8 cellular contexts compared by ENCODE assay signal in the genomic region with DNA sequence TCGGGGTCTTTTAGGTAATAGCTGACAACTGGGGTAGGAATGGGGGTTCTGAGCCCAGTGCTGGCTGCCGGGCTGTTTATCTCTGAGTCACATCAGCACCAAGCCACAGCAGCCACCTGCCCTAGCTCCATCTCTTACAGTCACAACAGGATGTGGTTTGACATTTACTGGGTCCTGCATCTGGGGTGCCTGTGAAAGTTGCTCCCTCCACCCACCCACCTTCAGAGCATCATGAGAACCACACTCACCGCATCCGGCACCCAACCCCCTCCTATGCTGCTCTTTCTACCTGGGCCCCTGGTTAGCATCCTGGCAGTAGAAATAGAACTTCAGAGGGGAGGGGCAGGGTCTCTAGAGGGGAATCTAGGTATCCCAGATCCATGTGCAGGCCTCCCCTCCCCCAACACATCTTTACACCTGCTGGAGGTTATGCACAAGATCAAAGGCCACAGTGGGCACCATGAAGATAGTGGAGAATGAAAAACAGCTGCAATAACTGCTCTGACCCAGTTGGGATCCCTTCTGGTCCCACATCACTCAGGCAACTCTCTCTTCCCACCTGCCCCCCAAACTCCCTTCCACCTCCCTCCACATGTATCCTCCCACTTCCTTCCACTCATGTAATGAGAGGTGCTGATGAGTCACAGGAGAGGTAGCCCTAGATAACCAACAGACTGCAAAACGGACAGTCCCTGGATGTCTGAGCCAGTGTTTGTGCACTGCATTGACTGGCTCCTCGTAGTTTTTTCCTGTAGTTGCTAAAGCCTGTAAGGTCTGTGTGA. TPM values are rescaled to one million over a fixed set of nuclear protein-coding genes. Genes with fewer than 3 reads are reported as not detected.
DNase-seq lines count a peak whose midpoint lies in the region; ATAC-seq and TF ChIP-seq lines count a peak whose summit lies in the region.

No MANE protein-coding gene starts in this region.

- peak overlapping the region in 1 of 7 donors; percentile 91 for H3K27ac Mint-ChIP-seq in CD14-positive monocyte

- H3K36me3 ChIP-seq in mucosa of rectum (ENCODE audit: control insufficient read depth in 2 of 2, insufficient read depth in 2 of 2, low read length in 2 of 2) (no peaks in the 10 kb centered on the region), aorta (ENCODE audit: control insufficient read depth in 1 of 2, insufficient read depth in 2 of 2, low read length in 1 of 2) (no peaks in the 10 kb centered on the region)

- H3K27ac ChIP-seq in mucosa of rectum (ENCODE audit: low read depth in 2 of 2, low read length in 2 of 2) (peak overlapping the region; percentile 46 to 73), aorta (ENCODE audit: low read depth in 1 of 2, low read length in 2 of 2) (no peak overlapping the region)

- peak; percentile 84 for ATAC-seq in GM21737 (IDR thresholded peaks at IDR 0.05; ENCODE audit: unreplicated experiment)
- peak; percentile 21 for ATAC-seq in aorta (ENCODE audit: low FRiP score)

- H3K27me3 ChIP-seq in mucosa of rectum (ENCODE audit: control insufficient read depth in 2 of 2, insufficient read depth in 2 of 2, low read length in 2 of 2) (peaks cover 0 to 2% of the 10 kb centered on the region in 2 donors), aorta (ENCODE audit: control insufficient read depth in 1 of 2, insufficient read depth in 2 of 2, low read length in 1 of 2) (no peaks in the 10 kb centered on the region)

- TF ChIP-seq CTCF in GM10266 (IDR thresholded peaks at IDR 0.05; ENCODE audit: control insufficient read depth, insufficient read depth, low read depth, missing control alignments) (no peak), NB4 (IDR thresholded peaks at IDR 0.05; ENCODE audit: low read depth, low read length) (no peak), CD14-positive monocyte (IDR thresholded peaks at IDR 0.05) (no peak)

- no peak for TF ChIP-seq POLR2A in NB4 (IDR thresholded peaks at IDR 0.05; ENCODE audit: extremely low read depth, insufficient read length)

- DNase-seq in GM10266 (ENCODE audit: extremely low spot score) (peak; percentile 80), NB4 (ENCODE audit: low read depth) (peak; percentile 54), aorta (peak in 1 of 2 donors; percentile 65), CD14-positive monocyte (ENCODE audit: low spot score) (no peak), 8988T (no peak)
- peak; percentile 92 to 95 for DNase-seq in activated T-helper 1 cell treated with anti-CD3 and anti-CD28 coated beads, Interleukin-2, amount 50 U/mL, for 16 hours (ENCODE audit: low read depth in 1 of 2, low spot score in 1 of 2)

- intact Hi-C loops in aorta (cut with DNase I) (no loop called here), CD14-positive monocyte (cut with micrococcal nuclease) (no loop called here)

- H3K4me1 Mint-ChIP-seq in CD14-positive monocyte: peaks cover 2% of the 10 kb centered on the region

- WGBS in aorta, 2 donors: 71% methylated on average over 6 of the region's 6 CpGs

- H3K27me3 Mint-ChIP-seq in CD14-positive monocyte (ENCODE audit: low read depth in 3 of 3): peaks cover 6 to 17% (median 7%) of the 10 kb centered on the region in 3 donors

- H3K4me1 ChIP-seq in mucosa of rectum (ENCODE audit: control insufficient read depth in 2 of 2, insufficient read depth in 2 of 2, low read length in 2 of 2) (peaks cover 0 to 3% of the 10 kb centered on the region in 2 donors), aorta (ENCODE audit: control insufficient read depth in 1 of 2, insufficient read depth in 2 of 2, low read length in 2 of 2) (no peaks in the 10 kb centered on the region)

- H3K4me3 ChIP-seq in NB4 (ENCODE audit: low read depth, low read length) (no peak overlapping the region), mucosa of rectum (ENCODE audit: low read length in 2 of 2) (no peak overlapping the region), aorta (ENCODE audit: low read length in 2 of 2) (no peak overlapping the region)

- no peaks in the 10 kb centered on the region for H3K9me3 Mint-ChIP-seq in CD14-positive monocyte

- H3K9me3 ChIP-seq in mucosa of rectum (ENCODE audit: control insufficient read depth in 2 of 2, low read length in 2 of 2): no peaks in the 10 kb centered on the region
- H3K9me3 ChIP-seq in aorta (ENCODE audit: control insufficient read depth, low read length): no peaks in the 10 kb centered on the region

- no peaks in the 10 kb centered on the region for H3K36me3 Mint-ChIP-seq in CD14-positive monocyte

- no peak overlapping the region for H3K9ac ChIP-seq in mucosa of rectum (ENCODE audit: low read depth in 1 of 2, low read length in 2 of 2)

- H3K4me3 Mint-ChIP-seq in CD14-positive monocyte: no peak overlapping the region

RNA-seq across cellular contexts. Expression of gene PRSS2, which starts 38.2 kb away (rescaled TPM):
- 10 to 100 TPM in 1 of 2 donors, 1 to 10 TPM in 1; 9.3 to 12.0 TPM for total RNA-seq in aorta
- polyA plus RNA-seq in aorta: 10 to 100 TPM; 19.1 to 24.4 TPM
- polyA plus RNA-seq in CD14-positive monocyte: not detected

RNA-seq across cellular contexts. Expression of gene EPHB6, which starts 45.9 kb away (rescaled TPM):
- total RNA-seq in aorta: 10 to 100 TPM; 11.6 to 17.7 TPM
- polyA plus RNA-seq in aorta: 100 to 1,000 TPM in 1 of 2 donors, 10 to 100 TPM in 1; 12.1 to 125 TPM
- 1 to 10 TPM; 7.9 to 9.3 TPM for polyA plus RNA-seq in CD14-positive monocyte

RNA-seq across cellular contexts. Expression of gene PRSS1, which starts 59.7 kb away (rescaled TPM):
- total RNA-seq in aorta: 1 to 10 TPM; 5.6 to 6.3 TPM
- polyA plus RNA-seq in aorta (10 to 100 TPM in 1 of 2 donors, 1 to 10 TPM in 1; 8.7 to 19.9 TPM), CD14-positive monocyte (not detected)

Comparison
In these comparisons a context has a peak if more than half of its experiments do, and no peak if none do; other contexts are left out.
1. DNase-seq: peak in GM10266 (single experiment), NB4 (single experiment) and activated T-helper 1 cell treated with anti-CD3 and anti-CD28 coated beads, Interleukin-2, amount 50 U/mL, for 16 hours (2 of 2); none in CD14-positive monocyte (single experiment) and 8988T (single experiment).
2. H3K27ac ChIP-seq: peak in mucosa of rectum (2 of 2); none in aorta (0 of 2).
3. RNA of gene PRSS2, which starts 38.2 kb away (polyA plus RNA-seq): 19.1 to 24.4 TPM in aorta; not detected in CD14-positive monocyte; every median in the first group is over 10 times any median in the second.
4. RNA of gene PRSS1, which starts 59.7 kb away (polyA plus RNA-seq): 8.7 to 19.9 TPM in aorta; not detected in CD14-positive monocyte; every median in the first group is over 4 times any median in the second.